ENCODE assay signal across 1 cellular context in the genomic region with DNA sequence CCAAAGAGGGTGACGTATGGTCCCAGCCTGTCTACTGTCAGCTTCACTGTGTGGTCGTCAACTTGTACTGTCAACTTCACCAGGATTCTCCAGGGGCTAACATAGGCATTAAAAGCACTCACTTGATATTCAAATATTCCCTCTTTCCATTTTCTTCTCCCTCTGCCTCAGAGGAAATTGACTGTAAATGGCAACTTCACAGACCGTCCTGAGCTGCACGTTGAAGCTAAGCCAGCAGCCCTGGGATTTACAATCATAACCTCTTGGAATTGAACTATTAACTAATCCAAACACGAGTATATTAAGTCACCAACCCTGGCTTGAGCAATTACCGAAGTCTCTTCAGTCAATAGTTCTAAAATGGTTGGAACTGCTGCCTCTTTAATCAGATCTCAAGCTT.
TF ChIP-seq lines count a peak whose summit lies in the region.

No MANE protein-coding gene starts in this region.

TF ChIP-seq in K562, 482 proteins besides CTCF, POLR2A, EP300 and RAD21 (continued from another document):
- TF ChIP-seq MAFF (IDR thresholded peaks at IDR 0.05; ENCODE audit: low read length) (no peak), POU5F1 (IDR thresholded peaks at IDR 0.05; ENCODE audit: borderline replicate concordance, low read depth, low read length, partially characterized antibody) (no peak), ZKSCAN8 (CRISPR knock-in tag; IDR thresholded peaks at IDR 0.05) (no peak), NCOA1 (IDR thresholded peaks at IDR 0.05; ENCODE audit: low read depth) (no peak), L3MBTL2 (IDR thresholded peaks at IDR 0.05) (no peak), ZC3H8 (IDR thresholded peaks at IDR 0.05) (no peak), TBL1XR1 (IDR thresholded peaks at IDR 0.05; ENCODE audit: low read length in 2 of 2) (no peak), TGIF2 (CRISPR knock-in tag; IDR thresholded peaks at IDR 0.05) (no peak), ELF2 (CRISPR knock-in tag; IDR thresholded peaks at IDR 0.05) (no peak), ZNF561 (CRISPR knock-in tag; conservative IDR thresholded peaks at IDR 0.05) (no peak), RBBP5 (IDR thresholded peaks at IDR 0.05; ENCODE audit: borderline replicate concordance, insufficient read depth, low read length, poor library complexity, severe bottlenecking) (no peak), SMAD4 (CRISPR knock-in tag; conservative IDR thresholded peaks at IDR 0.05) (no peak), ZNF174 (CRISPR knock-in tag; IDR thresholded peaks at IDR 0.05) (no peak), TAF7 (tag; IDR thresholded peaks at IDR 0.05) (no peak), NR2F6 (CRISPR knock-in tag; IDR thresholded peaks at IDR 0.05) (no peak)
- TF ChIP-seq, protein P1, sequence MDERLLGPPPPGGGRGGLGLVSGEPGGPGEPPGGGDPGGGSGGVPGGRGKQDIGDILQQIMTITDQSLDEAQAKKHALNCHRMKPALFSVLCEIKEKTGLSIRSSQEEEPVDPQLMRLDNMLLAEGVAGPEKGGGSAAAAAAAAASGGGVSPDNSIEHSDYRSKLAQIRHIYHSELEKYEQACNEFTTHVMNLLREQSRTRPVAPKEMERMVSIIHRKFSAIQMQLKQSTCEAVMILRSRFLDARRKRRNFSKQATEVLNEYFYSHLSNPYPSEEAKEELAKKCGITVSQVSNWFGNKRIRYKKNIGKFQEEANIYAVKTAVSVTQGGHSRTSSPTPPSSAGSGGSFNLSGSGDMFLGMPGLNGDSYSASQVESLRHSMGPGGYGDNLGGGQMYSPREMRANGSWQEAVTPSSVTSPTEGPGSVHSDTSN (CRISPR knock-in tag; IDR thresholded peaks at IDR 0.05; ENCODE audit: low read depth): no peak
- TF ChIP-seq, protein P1 (tag; conservative IDR thresholded peaks at IDR 0.05; ENCODE audit: low read depth): no peak
- TF ChIP-seq, protein P2, sequence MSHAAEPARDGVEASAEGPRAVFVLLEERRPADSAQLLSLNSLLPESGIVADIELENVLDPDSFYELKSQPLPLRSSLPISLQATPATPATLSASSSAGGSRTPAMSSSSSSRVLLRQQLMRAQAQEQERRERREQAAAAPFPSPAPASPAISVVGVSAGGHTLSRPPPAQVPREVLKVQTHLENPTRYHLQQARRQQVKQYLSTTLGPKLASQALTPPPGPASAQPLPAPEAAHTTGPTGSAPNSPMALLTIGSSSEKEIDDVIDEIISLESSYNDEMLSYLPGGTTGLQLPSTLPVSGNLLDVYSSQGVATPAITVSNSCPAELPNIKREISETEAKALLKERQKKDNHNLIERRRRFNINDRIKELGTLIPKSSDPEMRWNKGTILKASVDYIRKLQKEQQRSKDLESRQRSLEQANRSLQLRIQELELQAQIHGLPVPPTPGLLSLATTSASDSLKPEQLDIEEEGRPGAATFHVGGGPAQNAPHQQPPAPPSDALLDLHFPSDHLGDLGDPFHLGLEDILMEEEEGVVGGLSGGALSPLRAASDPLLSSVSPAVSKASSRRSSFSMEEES (CRISPR knock-in tag; IDR thresholded peaks at IDR 0.05): no peak
- TF ChIP-seq, protein P3, sequence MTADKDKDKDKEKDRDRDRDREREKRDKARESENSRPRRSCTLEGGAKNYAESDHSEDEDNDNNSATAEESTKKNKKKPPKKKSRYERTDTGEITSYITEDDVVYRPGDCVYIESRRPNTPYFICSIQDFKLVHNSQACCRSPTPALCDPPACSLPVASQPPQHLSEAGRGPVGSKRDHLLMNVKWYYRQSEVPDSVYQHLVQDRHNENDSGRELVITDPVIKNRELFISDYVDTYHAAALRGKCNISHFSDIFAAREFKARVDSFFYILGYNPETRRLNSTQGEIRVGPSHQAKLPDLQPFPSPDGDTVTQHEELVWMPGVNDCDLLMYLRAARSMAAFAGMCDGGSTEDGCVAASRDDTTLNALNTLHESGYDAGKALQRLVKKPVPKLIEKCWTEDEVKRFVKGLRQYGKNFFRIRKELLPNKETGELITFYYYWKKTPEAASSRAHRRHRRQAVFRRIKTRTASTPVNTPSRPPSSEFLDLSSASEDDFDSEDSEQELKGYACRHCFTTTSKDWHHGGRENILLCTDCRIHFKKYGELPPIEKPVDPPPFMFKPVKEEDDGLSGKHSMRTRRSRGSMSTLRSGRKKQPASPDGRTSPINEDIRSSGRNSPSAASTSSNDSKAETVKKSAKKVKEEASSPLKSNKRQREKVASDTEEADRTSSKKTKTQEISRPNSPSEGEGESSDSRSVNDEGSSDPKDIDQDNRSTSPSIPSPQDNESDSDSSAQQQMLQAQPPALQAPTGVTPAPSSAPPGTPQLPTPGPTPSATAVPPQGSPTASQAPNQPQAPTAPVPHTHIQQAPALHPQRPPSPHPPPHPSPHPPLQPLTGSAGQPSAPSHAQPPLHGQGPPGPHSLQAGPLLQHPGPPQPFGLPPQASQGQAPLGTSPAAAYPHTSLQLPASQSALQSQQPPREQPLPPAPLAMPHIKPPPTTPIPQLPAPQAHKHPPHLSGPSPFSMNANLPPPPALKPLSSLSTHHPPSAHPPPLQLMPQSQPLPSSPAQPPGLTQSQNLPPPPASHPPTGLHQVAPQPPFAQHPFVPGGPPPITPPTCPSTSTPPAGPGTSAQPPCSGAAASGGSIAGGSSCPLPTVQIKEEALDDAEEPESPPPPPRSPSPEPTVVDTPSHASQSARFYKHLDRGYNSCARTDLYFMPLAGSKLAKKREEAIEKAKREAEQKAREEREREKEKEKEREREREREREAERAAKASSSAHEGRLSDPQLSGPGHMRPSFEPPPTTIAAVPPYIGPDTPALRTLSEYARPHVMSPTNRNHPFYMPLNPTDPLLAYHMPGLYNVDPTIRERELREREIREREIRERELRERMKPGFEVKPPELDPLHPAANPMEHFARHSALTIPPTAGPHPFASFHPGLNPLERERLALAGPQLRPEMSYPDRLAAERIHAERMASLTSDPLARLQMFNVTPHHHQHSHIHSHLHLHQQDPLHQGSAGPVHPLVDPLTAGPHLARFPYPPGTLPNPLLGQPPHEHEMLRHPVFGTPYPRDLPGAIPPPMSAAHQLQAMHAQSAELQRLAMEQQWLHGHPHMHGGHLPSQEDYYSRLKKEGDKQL (CRISPR knock-in tag; IDR thresholded peaks at IDR 0.05; ENCODE audit: borderline replicate concordance): no peak
